In the genomic region with DNA sequence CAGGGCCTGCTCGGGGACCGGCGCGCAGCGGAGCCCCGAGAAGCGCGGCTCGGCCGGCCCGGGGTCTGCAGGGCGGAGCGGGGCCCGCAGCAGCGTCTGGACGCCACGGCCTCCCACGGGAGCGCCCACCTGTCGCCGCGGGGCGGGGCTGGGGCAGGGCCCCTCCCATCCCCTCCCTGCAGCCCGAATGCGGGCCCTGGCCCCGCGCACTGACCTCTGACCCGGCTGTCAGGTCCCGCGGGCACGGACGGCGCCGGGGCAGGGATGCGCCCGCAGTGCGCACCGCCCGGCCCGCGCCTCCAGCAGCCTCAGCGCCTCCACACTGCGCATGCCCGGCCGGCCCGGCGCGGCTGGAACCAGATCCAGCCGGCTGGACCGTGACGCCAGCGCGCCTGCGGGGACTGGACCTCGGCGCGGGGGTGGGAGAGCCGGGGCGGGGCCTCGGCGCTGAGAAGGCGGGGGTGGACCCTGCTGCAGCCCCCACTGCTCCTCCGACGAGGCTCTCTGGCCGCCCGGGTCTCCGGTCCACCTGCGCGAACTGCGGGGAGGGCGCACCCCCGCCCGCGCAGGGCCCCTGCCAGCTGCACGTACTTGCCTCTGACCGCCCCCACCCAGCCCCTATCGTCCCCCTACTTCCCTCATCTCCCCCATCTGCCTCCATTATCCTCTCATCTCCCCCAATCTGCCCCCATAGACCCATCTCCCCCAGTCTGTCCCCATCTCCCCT, we compare ENCODE assay signal across 8 cellular contexts. TPM values are rescaled to one million over a fixed set of nuclear protein-coding genes. Genes with fewer than 3 reads are reported as not detected.
A peak's percentile ranks its signal among the peaks of the same experiment; 100 is the strongest.
DNase-seq lines count a peak whose midpoint lies in the region; ATAC-seq and TF ChIP-seq lines count a peak whose summit lies in the region.

No MANE protein-coding gene starts in this region.

- ATAC-seq in GM18511 (IDR thresholded peaks at IDR 0.05; ENCODE audit: unreplicated experiment) = peak; percentile 54
- ATAC-seq in HG02981 (IDR thresholded peaks at IDR 0.05; ENCODE audit: unreplicated experiment) = peak; percentile 46
- ATAC-seq in activated CD4-positive, alpha-beta T cell treated with anti-CD3 and anti-CD28 coated beads for 36 hours = peak; percentile 87

- peaks cover 7% of the 10 kb centered on the region for H3K36me3 Mint-ChIP-seq in activated CD4-positive, alpha-beta T cell treated with anti-CD3 and anti-CD28 coated beads for 36 hours (ENCODE audit: low read depth)

- CTCF ChIA-PET in activated CD4-positive, alpha-beta T cell treated with anti-CD3 and anti-CD28 coated beads for 36 hours (lab: Charles Lee) = interaction anchor here (1.0 kb wide), 1 partner anchor 38 kb away, joined by 3 read pairs; no protein-coding TSS in a partner anchor

- POLR2A ChIA-PET in activated CD4-positive, alpha-beta T cell treated with anti-CD3 and anti-CD28 coated beads for 36 hours (lab: Charles Lee) = no interaction called here

- intact Hi-C loops in activated CD4-positive, alpha-beta T cell treated with anti-CD3 and anti-CD28 coated beads for 36 hours (cut with DNase I, micrococcal nuclease) = loop anchor here in 1 of 2 experiments (1.0 to 5.0 kb wide), 5 partner anchors 35 to 1504 kb away; a partner anchor contains a TSS

- peak overlapping the region; percentile 99 for H3K4me3 ChIP-seq in coronary artery

- DNase-seq in NCI-H2171 treated with DMSO at 0.1 percent for 48 hours (lab: John Stamatoyannopoulos, UW) (peak; percentile 63), coronary artery (ENCODE audit: low spot score) (peak; percentile 89), left kidney (ENCODE audit: low read depth, low spot score) (peak; percentile 96)
- DNase-seq in activated CD4-positive, alpha-beta T cell treated with anti-CD3 and anti-CD28 coated beads for 36 hours = peak; percentile 95
- peak; percentile 50 to 84 (median 74) for DNase-seq in stimulated activated CD4-positive, alpha-beta T cell treated with anti-CD3 and anti-CD28 coated beads, Interleukin-1b, Interleukin-23, amount 100 ng/mL, for 24 hours (ENCODE audit: low read depth in 4 of 4, low spot score in 1 of 4)

- TF ChIP-seq CTCF in 22Rv1 (IDR thresholded peaks at IDR 0.05) = 0 out of 2 replicates have a peak, but pooled peaks have one; percentile 1
- TF ChIP-seq CTCF in coronary artery (IDR thresholded peaks at IDR 0.05) = no peak

- H3K27ac ChIP-seq in 22Rv1 (peak overlapping the region; percentile 91), coronary artery (peak overlapping the region; percentile 98 to 99)

- no peaks in the 10 kb centered on the region for H3K9me3 Mint-ChIP-seq in activated CD4-positive, alpha-beta T cell treated with anti-CD3 and anti-CD28 coated beads for 36 hours (ENCODE audit: low read depth)

- peak overlapping the region; percentile 69 for H3K4me3 Mint-ChIP-seq in activated CD4-positive, alpha-beta T cell treated with anti-CD3 and anti-CD28 coated beads for 36 hours

- peaks cover 28% of the 10 kb centered on the region for H3K4me1 Mint-ChIP-seq in activated CD4-positive, alpha-beta T cell treated with anti-CD3 and anti-CD28 coated beads for 36 hours

- no peaks in the 10 kb centered on the region for H3K27me3 Mint-ChIP-seq in activated CD4-positive, alpha-beta T cell treated with anti-CD3 and anti-CD28 coated beads for 36 hours

- peak overlapping the region; percentile 75 for H3K27ac Mint-ChIP-seq in activated CD4-positive, alpha-beta T cell treated with anti-CD3 and anti-CD28 coated beads for 36 hours

RNA-seq across cellular contexts. Expression of a gene that starts 16.1 kb away (rescaled TPM):
- 1 to 10 TPM; 4.7 to 5.6 TPM for total RNA-seq in activated CD4-positive, alpha-beta T cell treated with anti-CD3 and anti-CD28 coated beads for 36 hours

RNA-seq across cellular contexts. Expression of a gene that starts 45.2 kb away (rescaled TPM):
- total RNA-seq in activated CD4-positive, alpha-beta T cell treated with anti-CD3 and anti-CD28 coated beads for 36 hours = not detected

RNA-seq across cellular contexts. Expression of a gene that starts 52.9 kb away (rescaled TPM):
- total RNA-seq in activated CD4-positive, alpha-beta T cell treated with anti-CD3 and anti-CD28 coated beads for 36 hours = 10 to 100 TPM; 11.3 to 14.6 TPM

RNA-seq across cellular contexts. Expression of a gene that starts 59.7 kb away (rescaled TPM):
- total RNA-seq in activated CD4-positive, alpha-beta T cell treated with anti-CD3 and anti-CD28 coated beads for 36 hours = not detected

Comparison
In these comparisons a context has a peak if more than half of its experiments do, and no peak if none do; other contexts are left out.
1. Peak in every context shown above with its lines: DNase-seq, ATAC-seq, H3K4me3 ChIP-seq and H3K27ac ChIP-seq.